Comparison of ENCODE assay signal across 7 cellular contexts in the genomic region with DNA sequence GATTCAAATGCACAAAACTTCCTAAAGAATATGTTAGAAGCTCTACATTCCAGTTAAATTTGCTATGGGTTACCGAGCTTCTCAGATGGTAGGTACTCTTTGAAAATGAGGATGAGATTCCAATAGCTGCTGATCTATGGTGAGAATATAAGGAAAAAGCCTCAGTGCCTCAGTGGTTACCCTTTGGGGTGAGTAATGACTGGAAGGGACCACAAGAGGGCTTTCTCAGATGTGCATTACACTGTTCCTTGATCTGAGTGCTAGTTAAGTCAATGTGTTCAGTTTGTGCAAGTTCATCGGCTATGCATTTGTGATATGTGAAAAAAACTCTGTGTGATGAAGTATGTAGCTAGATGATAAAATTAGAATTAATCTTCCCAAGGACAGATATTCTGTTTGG. TPM values are rescaled to one million over a fixed set of nuclear protein-coding genes. Genes with fewer than 3 reads are reported as not detected.
DNase-seq lines count a peak whose midpoint lies in the region; ATAC-seq and TF ChIP-seq lines count a peak whose summit lies in the region.

No MANE protein-coding gene starts in this region.

- no peak overlapping the region for H3K27ac ChIP-seq in brain microvascular endothelial cell

- DNase-seq in GM03348 (ENCODE audit: low spot score) = peak; percentile 53
- DNase-seq in H7 = peak; percentile 42
- peak; percentile 73 for DNase-seq in NCI-H1694 treated with DMSO at 0.1 percent for 48 hours (lab: John Stamatoyannopoulos, UW)
- peak; percentile 47 for DNase-seq in brain microvascular endothelial cell
- DNase-seq in naive thymus-derived CD8-positive, alpha-beta T cell = peak in 6 of 10 donors; percentile 30 to 62 (median 42)
- no peak for DNase-seq in hippocampal formation (lab: John Stamatoyannopoulos, UW)
- DNase-seq in sciatic nerve (ENCODE audit: low spot score) = no peak

- H3K4me3 ChIP-seq in H7 (ENCODE audit: insufficient read depth, low read depth, low read length) (no peak overlapping the region), brain microvascular endothelial cell (ENCODE audit: low read depth, low read length) (no peak overlapping the region)

- H3K9me3 Mint-ChIP-seq in naive thymus-derived CD8-positive, alpha-beta T cell = no peaks in the 10 kb centered on the region

- H3K4me3 Mint-ChIP-seq in naive thymus-derived CD8-positive, alpha-beta T cell = peak overlapping the region in 8 of 10 donors; percentile 15 to 76 (median 50)

- ATAC-seq in naive thymus-derived CD8-positive, alpha-beta T cell = peak; percentile 27 to 28
- ATAC-seq in sciatic nerve = no peak

- H3K27ac Mint-ChIP-seq in naive thymus-derived CD8-positive, alpha-beta T cell = peak overlapping the region in 4 of 10 donors; percentile 63 to 68 (median 65)

- peaks cover 27 to 53% (median 39%) of the 10 kb centered on the region in 4 donors for H3K4me1 Mint-ChIP-seq in naive thymus-derived CD8-positive, alpha-beta T cell

- in situ Hi-C loops in brain microvascular endothelial cell (cut with HindIII; ENCODE audit: low pct_ligation_motif_present, low sequenced_read_pairs) = loop anchor here (25.0 kb wide), 1 partner anchor 265 kb away; no protein-coding TSS in a partner anchor

- intact Hi-C loops in sciatic nerve (cut with DNase I) = no loop called here

- H3K36me3 ChIP-seq in H7 (replicated peaks; ENCODE audit: control insufficient read depth, insufficient read depth, low read length) (no peaks in the 10 kb centered on the region), brain microvascular endothelial cell (replicated peaks) (no peaks in the 10 kb centered on the region)

- H3K27me3 ChIP-seq in H7 (ENCODE audit: control insufficient read depth, insufficient read depth, low read length) = peaks cover 39% of the 10 kb centered on the region
- H3K27me3 ChIP-seq in brain microvascular endothelial cell (replicated peaks) = peaks cover 25% of the 10 kb centered on the region

- H3K36me3 Mint-ChIP-seq in naive thymus-derived CD8-positive, alpha-beta T cell = peaks cover 0 to 4% (median 0%) of the 10 kb centered on the region in 3 donors

- peak; percentile 80 for TF ChIP-seq CTCF in brain microvascular endothelial cell (IDR thresholded peaks at IDR 0.05; ENCODE audit: low read depth, low read length, missing control alignments)

- POLR2A ChIA-PET in naive thymus-derived CD8-positive, alpha-beta T cell (lab: Charles Lee) = interaction anchor here (0.9 to 5.3 kb wide), 3 partner anchors 16 to 43 kb away, joined by 3 to 36 read pairs (median 5); no protein-coding TSS in a partner anchor

- peaks cover 0 to 37% (median 0%) of the 10 kb centered on the region in 5 donors for H3K27me3 Mint-ChIP-seq in naive thymus-derived CD8-positive, alpha-beta T cell

RNA-seq across cellular contexts. Expression of gene NRCAM, which starts 3.5 kb away (rescaled TPM):
- 0.38 and 1.8 TPM in 2 replicates for total RNA-seq in H7 (2014; rRNA removed; shearing (Covaris generic))
- 10 to 100 TPM; 42.9 to 46.6 TPM for total RNA-seq in naive thymus-derived CD8-positive, alpha-beta T cell
- polyA plus RNA-seq in naive thymus-derived CD8-positive, alpha-beta T cell = 10 to 100 TPM; 11.1 to 18.2 (median 13.7) TPM
- total RNA-seq in sciatic nerve = 17.4 TPM

Comparison
In these comparisons a context has a peak if more than half of its experiments do, and no peak if none do; other contexts are left out.
1. DNase-seq: peak in GM03348 (single experiment), H7 (single experiment), NCI-H1694 treated with DMSO at 0.1 percent for 48 hours (single experiment), brain microvascular endothelial cell (single experiment) and naive thymus-derived CD8-positive, alpha-beta T cell (6 of 10); none in hippocampal formation (0 of 2) and sciatic nerve (single experiment).